8 cellular contexts compared by ENCODE assay signal in the genomic region with DNA sequence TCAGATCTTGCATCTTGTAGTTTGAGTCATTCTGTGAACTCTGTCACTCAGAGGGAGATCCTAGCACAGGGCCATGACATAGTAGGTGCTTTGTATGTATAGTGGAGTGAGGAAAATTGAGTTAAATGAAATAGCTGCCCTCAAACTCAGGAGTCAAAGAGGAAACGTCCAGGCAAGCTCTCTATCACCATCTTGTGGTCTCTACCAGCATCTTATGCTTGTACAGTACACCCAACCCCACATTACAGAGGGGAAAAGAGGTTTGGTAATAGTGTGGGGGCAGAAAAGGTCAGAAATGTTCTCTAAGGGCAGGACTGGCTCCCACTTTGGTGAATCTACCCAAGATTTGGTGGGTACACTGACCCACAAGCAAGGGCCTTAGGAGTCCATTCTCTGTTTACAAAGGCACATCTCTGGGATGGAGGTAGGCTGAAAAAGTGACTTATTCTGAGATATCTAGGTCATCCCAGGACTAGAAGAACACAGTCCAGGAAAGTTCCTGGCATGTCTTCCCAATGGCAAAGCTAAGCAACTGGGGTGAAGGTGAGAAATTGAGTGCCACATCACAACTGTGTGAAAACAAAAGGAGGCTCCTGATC.
DNase-seq lines count a peak whose midpoint lies in the region; ATAC-seq and TF ChIP-seq lines count a peak whose summit lies in the region.

No MANE protein-coding gene starts in this region.

- no peak overlapping the region for H3K4me3 Mint-ChIP-seq in CD8-positive, alpha-beta memory T cell

- H3K27me3 ChIP-seq in CD8-positive, alpha-beta memory T cell (ENCODE audit: insufficient read depth, low read length, poor library complexity, severe bottlenecking), result no peaks in the 10 kb centered on the region

- H3K36me3 Mint-ChIP-seq in CD8-positive, alpha-beta memory T cell, result no peaks in the 10 kb centered on the region

- no peaks in the 10 kb centered on the region for H3K9me3 Mint-ChIP-seq in CD8-positive, alpha-beta memory T cell

- POLR2A ChIA-PET in CD8-positive, alpha-beta memory T cell (lab: Charles Lee), result no interaction called here

- no peaks in the 10 kb centered on the region for H3K4me1 ChIP-seq in CD8-positive, alpha-beta memory T cell (ENCODE audit: insufficient read depth, low read length)

- H3K36me3 ChIP-seq in CD8-positive, alpha-beta memory T cell (ENCODE audit: insufficient read depth, low read length), result no peaks in the 10 kb centered on the region

- in situ Hi-C loops in Caki2 (cut with HindIII; ENCODE audit: low pct_unique_long_range_greater_than_20kb, low sequenced_read_pairs), result no loop called here

- ATAC-seq in GM21360 (IDR thresholded peaks at IDR 0.05; ENCODE audit: unreplicated experiment) (peak; percentile 69), GM18907 (IDR thresholded peaks at IDR 0.05; ENCODE audit: unreplicated experiment) (no peak)

- peaks cover 0 to 2% (median 0%) of the 10 kb centered on the region in 3 donors for H3K4me1 Mint-ChIP-seq in CD8-positive, alpha-beta memory T cell

- H3K4me3 ChIP-seq in fibroblast of pulmonary artery (replicated peaks; ENCODE audit: low read depth, low read length), result no peak overlapping the region
- H3K4me3 ChIP-seq in CD8-positive, alpha-beta memory T cell (ENCODE audit: low read length), result no peak overlapping the region

- peaks cover 0 to 17% of the 10 kb centered on the region in 2 donors for H3K27me3 Mint-ChIP-seq in CD8-positive, alpha-beta memory T cell

- TF ChIP-seq CTCF in fibroblast of pulmonary artery (IDR thresholded peaks at IDR 0.05; ENCODE audit: low read length, missing control alignments), result peak; percentile 40

- H3K27ac ChIP-seq in CD8-positive, alpha-beta memory T cell (ENCODE audit: low read depth, low read length), result no peak overlapping the region

- H3K27ac Mint-ChIP-seq in CD8-positive, alpha-beta memory T cell, result no peak overlapping the region

- no peaks in the 10 kb centered on the region for H3K9me3 ChIP-seq in CD8-positive, alpha-beta memory T cell (ENCODE audit: low read length)

- CTCF ChIA-PET in CD8-positive, alpha-beta memory T cell (lab: Charles Lee), result no interaction called here

- peak; percentile 1 for DNase-seq in Caki2 (ENCODE audit: low read depth)
- DNase-seq in NCI-H69 (lab: John Stamatoyannopoulos, UW), result peak; percentile 19
- peak; percentile 1 for DNase-seq in fibroblast of pulmonary artery (ENCODE audit: low read depth)
- DNase-seq in NCI-H2029 (lab: John Stamatoyannopoulos, UW), result no peak
- no peak for DNase-seq in CD8-positive, alpha-beta memory T cell
- no peak for DNase-seq in EL

Comparison
In these comparisons a context has a peak if more than half of its experiments do, and no peak if none do; other contexts are left out.
1. DNase-seq: peak in Caki2 (single experiment), NCI-H69 (single experiment) and fibroblast of pulmonary artery (single experiment); none in NCI-H2029 (single experiment), CD8-positive, alpha-beta memory T cell (0 of 5) and EL (single experiment).